21 cellular contexts compared by ENCODE assay signal in the genomic region with DNA sequence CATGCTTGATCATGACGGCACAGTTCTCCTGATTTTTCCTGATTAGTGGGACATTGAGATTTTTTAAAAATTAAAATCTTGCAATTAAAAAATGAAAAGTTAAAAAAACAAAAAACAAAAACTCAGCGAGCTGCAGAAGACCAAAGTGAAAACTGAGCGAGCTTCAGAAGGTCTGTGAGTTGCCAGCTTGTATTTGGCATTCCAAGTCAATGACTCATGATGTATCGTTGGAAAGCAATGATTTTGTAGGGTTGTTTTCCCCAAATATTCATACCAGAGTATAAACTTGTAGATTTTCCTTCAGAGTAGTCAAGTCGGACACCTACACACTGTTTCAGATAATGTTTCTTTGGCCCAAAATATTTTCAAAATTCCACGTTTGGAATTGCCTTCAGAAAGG.
DNase-seq lines count a peak whose midpoint lies in the region; ATAC-seq and TF ChIP-seq lines count a peak whose summit lies in the region.
"Had no signal": no experiment of that assay in that cellular context is flagged by ENCODE, and none has a peak within 500 bp of the region (broad histone marks: within the 10 kb centered on the region; RNA-seq: fewer than 3 reads in every experiment).

No MANE protein-coding gene starts in this region.

- no peak overlapping the region for H3K27ac ChIP-seq in GM23248
- H3K27ac ChIP-seq in esophagus muscularis mucosa (replicated peaks in 1 of 4) = no peak overlapping the region
- no peak overlapping the region for H3K27ac ChIP-seq in smooth muscle cell (ENCODE audit: low read depth)
- no peak overlapping the region for H3K27ac ChIP-seq in CD8-positive, alpha-beta T cell (ENCODE audit: low read depth, low read length)
- H3K27ac ChIP-seq in ovary = no peak overlapping the region

- ATAC-seq in CD8-positive, alpha-beta T cell = no peak
- ATAC-seq: esophagus mucosa, left cardiac atrium, mucosa of descending colon had no signal

- no peaks in the 10 kb centered on the region for H4K20me1 ChIP-seq in GM23248 (ENCODE audit: insufficient read depth)
- H4K20me1 ChIP-seq in smooth muscle cell (ENCODE audit: low read depth) = no peaks in the 10 kb centered on the region

- DNase-seq in GM23248 (peak; percentile 30), RKO (ENCODE audit: low spot score) (peak; percentile 37), esophagus muscularis mucosa (ENCODE audit: extremely low spot score) (peak; percentile 29), smooth muscle cell (lab: John Stamatoyannopoulos, UW; ENCODE audit: unreplicated experiment) (no peak), ovary (no peak)
- no peak for DNase-seq in CD8-positive, alpha-beta T cell
- DNase-seq in activated naive CD4-positive, alpha-beta T cell (lab: John Stamatoyannopoulos, UW) = no peak
- no peak for DNase-seq in stimulated activated CD4-positive, alpha-beta T cell treated with anti-CD3 and anti-CD28 coated beads, Interleukin-4, amount 100 ng/mL, for 4 hours
- DNase-seq: activated CD4-positive, alpha-beta T cell treated with anti-CD3 and anti-CD28 coated beads for 1 hour; activated effector memory CD4-positive, alpha-beta T cell treated with Interleukin-2 at 50 U/mL for 16 hours; CD4-positive, CD25-positive, alpha-beta regulatory T cell; DMS79 treated with DMSO at 0.1 percent for 48 hours; Kasumi-1; left cardiac atrium; mucosa of descending colon; NCI-H1436 treated with DMSO at 0.1 percent for 48 hours; NCI-H345; Right ventricle myocardium superior; stimulated activated CD4-positive, alpha-beta T cell treated with anti-CD3 and anti-CD28 coated beads, Interleukin-4, amount 100 ng/mL, for 1 hour had no signal

- no peaks in the 10 kb centered on the region for H3K4me1 ChIP-seq in GM23248 (ENCODE audit: insufficient read depth)
- H3K4me1 ChIP-seq in esophagus muscularis mucosa = no peaks in the 10 kb centered on the region
- no peaks in the 10 kb centered on the region for H3K4me1 ChIP-seq in smooth muscle cell (ENCODE audit: low read depth)
- no peaks in the 10 kb centered on the region for H3K4me1 ChIP-seq in CD8-positive, alpha-beta T cell (ENCODE audit: insufficient read depth, low read length)
- peaks cover 5% of the 10 kb centered on the region for H3K4me1 ChIP-seq in ovary (ENCODE audit: insufficient read depth)

- H3K36me3 ChIP-seq in GM23248 (ENCODE audit: low read depth) = no peaks in the 10 kb centered on the region
- H3K36me3 ChIP-seq in esophagus muscularis mucosa = no peaks in the 10 kb centered on the region
- H3K36me3 ChIP-seq in smooth muscle cell (ENCODE audit: low read depth) = no peaks in the 10 kb centered on the region
- no peaks in the 10 kb centered on the region for H3K36me3 ChIP-seq in CD8-positive, alpha-beta T cell (ENCODE audit: insufficient read depth, low read length)
- no peaks in the 10 kb centered on the region for H3K36me3 ChIP-seq in ovary

- no peak overlapping the region for H3K27ac Mint-ChIP-seq in CD8-positive, alpha-beta T cell
- H3K27ac Mint-ChIP-seq: CD4-positive, CD25-positive, alpha-beta regulatory T cell; dendritic cell treated with granulocyte-macrophage colony-stimulating factor and Interleukin-4, amounts not matched to agents 40 ng/mL and 50 ng/mL, for 4 days had no signal

- no peaks in the 10 kb centered on the region for H3K27me3 Mint-ChIP-seq in CD8-positive, alpha-beta T cell (ENCODE audit: low read depth)
- H3K27me3 Mint-ChIP-seq: CD4-positive, CD25-positive, alpha-beta regulatory T cell; dendritic cell treated with granulocyte-macrophage colony-stimulating factor and Interleukin-4, amounts not matched to agents 40 ng/mL and 50 ng/mL, for 4 days had no signal

- H3K9me3 Mint-ChIP-seq in CD8-positive, alpha-beta T cell = no peaks in the 10 kb centered on the region

- TF ChIP-seq EP300 in esophagus muscularis mucosa (IDR thresholded peaks at IDR 0.05) (no peak), ovary (IDR thresholded peaks at IDR 0.05) (no peak)

- H3K9me3 ChIP-seq in GM23248 (ENCODE audit: low read depth) = no peaks in the 10 kb centered on the region
- H3K9me3 ChIP-seq in esophagus muscularis mucosa = no peaks in the 10 kb centered on the region
- no peaks in the 10 kb centered on the region for H3K9me3 ChIP-seq in smooth muscle cell (replicated peaks; ENCODE audit: low read depth)
- no peaks in the 10 kb centered on the region for H3K9me3 ChIP-seq in CD8-positive, alpha-beta T cell (ENCODE audit: low read length)
- peaks cover 0 to 9% of the 10 kb centered on the region in 2 donors for H3K9me3 ChIP-seq in ovary
- H3K9me3 ChIP-seq: mucosa of descending colon had no signal

- H3F3A ChIP-seq in GM23248 (ENCODE audit: insufficient read depth) = no peaks in the 10 kb centered on the region
- no peaks in the 10 kb centered on the region for H3F3A ChIP-seq in smooth muscle cell (ENCODE audit: low read depth)

- no peaks in the 10 kb centered on the region for H3K4me1 Mint-ChIP-seq in CD8-positive, alpha-beta T cell (ENCODE audit: low read depth)
- H3K4me1 Mint-ChIP-seq: CD4-positive, CD25-positive, alpha-beta regulatory T cell had no signal

- H3K9ac ChIP-seq in GM23248 = no peak overlapping the region
- no peak overlapping the region for H3K9ac ChIP-seq in smooth muscle cell (ENCODE audit: low read depth)

- H3K79me2 ChIP-seq in GM23248 (ENCODE audit: insufficient read depth) (no peaks in the 10 kb centered on the region), smooth muscle cell (ENCODE audit: low read depth) (no peaks in the 10 kb centered on the region)

- intact Hi-C loops in esophagus muscularis mucosa (cut with DNase I) (no loop called here), ovary (cut with DNase I) (no loop called here)
- intact Hi-C loops in CD8-positive, alpha-beta T cell (cut with DNase I, micrococcal nuclease) = no loop called here

- POLR2A ChIA-PET in CD8-positive, alpha-beta T cell (lab: Charles Lee) = no interaction called here

- CTCF ChIA-PET in CD8-positive, alpha-beta T cell (lab: Charles Lee) = no interaction called here

- H3K36me3 Mint-ChIP-seq in CD8-positive, alpha-beta T cell = no peaks in the 10 kb centered on the region
- H3K36me3 Mint-ChIP-seq: CD4-positive, CD25-positive, alpha-beta regulatory T cell had no signal

- no peak overlapping the region for H3K4me3 Mint-ChIP-seq in CD8-positive, alpha-beta T cell
- H3K4me3 Mint-ChIP-seq: CD4-positive, CD25-positive, alpha-beta regulatory T cell; dendritic cell treated with granulocyte-macrophage colony-stimulating factor and Interleukin-4, amounts not matched to agents 40 ng/mL and 50 ng/mL, for 4 days had no signal

- H3K4me3 ChIP-seq in GM23248 (no peak overlapping the region), esophagus muscularis mucosa (no peak overlapping the region), smooth muscle cell (no peak overlapping the region), ovary (no peak overlapping the region)
- H3K4me3 ChIP-seq in CD8-positive, alpha-beta T cell (ENCODE audit: low read depth, low read length) = no peak overlapping the region
- H3K4me3 ChIP-seq: mucosa of descending colon had no signal

- 56 to 57% methylated on average over 6 of the region's 6 CpGs for WGBS in GM23248 (ENCODE audit: low coverage in 1 of 2, low lambda C conversion rate in 2 of 2, missing lambda C conversion rate in 2 of 2), 2 experiments
- WGBS in esophagus muscularis mucosa = 82% methylated on average over 6 of the region's 6 CpGs
- 63% methylated on average over 6 of the region's 6 CpGs for WGBS in smooth muscle cell (ENCODE audit: low lambda C conversion rate)
- WGBS in ovary, 3 donors = 9 to 39% (median 18%) methylated on average over 6 of the region's 6 CpGs

- H3K4me2 ChIP-seq in GM23248 (ENCODE audit: unreplicated experiment) (no peak overlapping the region), smooth muscle cell (peak overlapping the region; percentile 19)

- no peak overlapping the region for H2AFZ ChIP-seq in GM23248
- H2AFZ ChIP-seq in smooth muscle cell (ENCODE audit: low read depth) = no peak overlapping the region

- no peak for TF ChIP-seq CTCF in esophagus muscularis mucosa (IDR thresholded peaks at IDR 0.05)
- no peak for TF ChIP-seq CTCF in smooth muscle cell (IDR thresholded peaks at IDR 0.05; ENCODE audit: borderline replicate concordance, insufficient read depth, poor library complexity, severe bottlenecking)
- TF ChIP-seq CTCF in CD8-positive, alpha-beta T cell (IDR thresholded peaks at IDR 0.05) = no peak
- no peak for TF ChIP-seq CTCF in ovary (IDR thresholded peaks at IDR 0.05)

- H3K9me2 ChIP-seq in GM23248 (ENCODE audit: insufficient read depth) = no peaks in the 10 kb centered on the region

- no peak for TF ChIP-seq POLR2A in esophagus muscularis mucosa (IDR thresholded peaks at IDR 0.05; ENCODE audit: low read depth)
- TF ChIP-seq POLR2A in ovary (IDR thresholded peaks at IDR 0.05) = no peak

- H3K27me3 ChIP-seq in GM23248 (replicated peaks; ENCODE audit: insufficient read depth) (no peaks in the 10 kb centered on the region), esophagus muscularis mucosa (no peaks in the 10 kb centered on the region), smooth muscle cell (ENCODE audit: low read depth) (no peaks in the 10 kb centered on the region), ovary (no peaks in the 10 kb centered on the region)
- H3K27me3 ChIP-seq in CD8-positive, alpha-beta T cell (ENCODE audit: insufficient read depth, low read length) = no peaks in the 10 kb centered on the region

- in situ Hi-C loops in GM23248 (cut with MboI) = no loop called here

Comparison
In these comparisons a context has a peak if more than half of its experiments do, and no peak if none do; other contexts are left out.
1. DNase-seq: peak in GM23248 (single experiment), RKO (single experiment) and esophagus muscularis mucosa (single experiment); none in smooth muscle cell (single experiment), CD8-positive, alpha-beta T cell (0 of 7), ovary (0 of 5), activated naive CD4-positive, alpha-beta T cell (0 of 4) and stimulated activated CD4-positive, alpha-beta T cell treated with anti-CD3 and anti-CD28 coated beads, Interleukin-4, amount 100 ng/mL, for 4 hours (0 of 2).